In the genomic region with DNA sequence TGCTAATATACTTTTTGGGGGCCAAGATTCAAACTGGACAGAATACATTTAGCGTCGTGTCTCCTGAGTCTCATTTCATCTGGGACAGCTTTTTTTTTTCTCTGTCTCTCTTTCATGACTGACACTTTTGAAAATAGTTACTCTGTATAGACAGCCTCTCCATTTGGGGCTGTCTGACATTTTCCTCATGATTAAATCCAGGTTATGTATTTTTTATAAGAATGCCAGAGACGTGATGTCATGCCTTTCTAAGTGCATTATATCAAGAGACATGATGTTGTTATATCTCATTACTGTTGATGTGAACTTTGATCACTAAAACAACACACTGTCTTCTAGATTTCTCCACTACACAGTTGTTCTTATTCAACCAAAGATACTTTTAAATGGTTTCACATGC, we compare ENCODE assay signal across 21 cellular contexts.
DNase-seq lines count a peak whose midpoint lies in the region; ATAC-seq and TF ChIP-seq lines count a peak whose summit lies in the region.
"Had no signal": no experiment of that assay in that cellular context is flagged by ENCODE, and none has a peak within 500 bp of the region (broad histone marks: within the 10 kb centered on the region; RNA-seq: fewer than 3 reads in every experiment).

No MANE protein-coding gene starts in this region.

- H3K36me3 ChIP-seq in BLaER1: no peaks in the 10 kb centered on the region

- H3K27me3 Mint-ChIP-seq in T-helper 17 cell: no peaks in the 10 kb centered on the region

- DNase-seq in iris pigment epithelial cell (ENCODE audit: low read depth) (peak; percentile 21), retina (peak; percentile 22), NCI-H510A (lab: John Stamatoyannopoulos, UW) (no peak), T-helper 17 cell (no peak), NOMO-1 (lab: John Stamatoyannopoulos, UW; ENCODE audit: unreplicated experiment in 2 of 2) (no peak)
- no peak for DNase-seq in stimulated activated naive CD4-positive, alpha-beta T cell (lab: John Stamatoyannopoulos, UW)
- DNase-seq: DMS79 treated with DMSO at 0.1 percent for 48 hours; GM23248; H9; HFFc6; KG1; NCI-H1092; NCI-H1436; NCI-H187 treated with DMSO at 0.1 percent for 48 hours; NCI-H2107; NCI-H510A treated with DMSO at 0.1 percent for 48 hours; NCI-H774; NK-92 treated with Interleukin-12 subunit alpha and Interleukin-12 subunit beta, amount 100 ng/mL, for 24 hours had no signal

- H3K4me1 ChIP-seq in BLaER1: peaks cover 71% of the 10 kb centered on the region

- no peak overlapping the region for H3K4me3 Mint-ChIP-seq in T-helper 17 cell
- H3K4me3 Mint-ChIP-seq: H9, HFFc6 had no signal

- H3K9me3 ChIP-seq in BLaER1 (peaks cover 12% of the 10 kb centered on the region), T-helper 17 cell (ENCODE audit: control insufficient read depth, low read length, poor library complexity, severe bottlenecking) (no peaks in the 10 kb centered on the region)

- H3K27ac ChIP-seq in BLaER1: 0 out of 2 replicates have a peak overlapping the region, but pooled peaks have one; percentile 50
- H3K27ac ChIP-seq: GM23248 had no signal

- H4K20me1 ChIP-seq in BLaER1: no peaks in the 10 kb centered on the region

- H3K4me1 Mint-ChIP-seq in T-helper 17 cell: no peaks in the 10 kb centered on the region

- ATAC-seq in SK-N-SH treated with all-trans-retinoic acid at 6 μM for 48 hours (no peak), T-helper 17 cell (no peak)
- ATAC-seq: Panc1 had no signal

- no peaks in the 10 kb centered on the region for H3K36me3 Mint-ChIP-seq in T-helper 17 cell (ENCODE audit: low read depth)

- no peaks in the 10 kb centered on the region for H3K27me3 ChIP-seq in BLaER1

- no peak overlapping the region for H3K27ac Mint-ChIP-seq in T-helper 17 cell
- H3K27ac Mint-ChIP-seq: H9, HFFc6 had no signal

- no peak overlapping the region for H3K4me3 ChIP-seq in BLaER1
- H3K4me3 ChIP-seq: GM23248 had no signal

- peak overlapping the region; percentile 69; the same call in 1 of the 2 replicates for H3K4me2 ChIP-seq in BLaER1

- no peak overlapping the region for H3K9ac ChIP-seq in BLaER1
- H3K9ac ChIP-seq: GM23248 had no signal

TF ChIP-seq in SK-N-SH treated with all-trans-retinoic acid at 6 μM for 48 hours, 23 proteins besides CTCF, POLR2A, EP300 and RAD21:
- no peak for TF ChIP-seq RARB (CRISPR knock-in tag; IDR thresholded peaks at IDR 0.05)
- no peak for TF ChIP-seq PPARA (CRISPR knock-in tag; IDR thresholded peaks at IDR 0.05; ENCODE audit: borderline replicate concordance)
- no peak for TF ChIP-seq ZNF70 (CRISPR knock-in tag; IDR thresholded peaks at IDR 0.05)
- no peak for TF ChIP-seq TOX (CRISPR knock-in tag; IDR thresholded peaks at IDR 0.05; ENCODE audit: borderline replicate concordance)
- TF ChIP-seq ZFP30 (CRISPR knock-in tag; IDR thresholded peaks at IDR 0.05): no peak
- peak; percentile 85 for TF ChIP-seq ISL1 (CRISPR knock-in tag; IDR thresholded peaks at IDR 0.05)
- no peak for TF ChIP-seq GLIS3 (CRISPR knock-in tag; IDR thresholded peaks at IDR 0.05)
- TF ChIP-seq, protein P1, sequence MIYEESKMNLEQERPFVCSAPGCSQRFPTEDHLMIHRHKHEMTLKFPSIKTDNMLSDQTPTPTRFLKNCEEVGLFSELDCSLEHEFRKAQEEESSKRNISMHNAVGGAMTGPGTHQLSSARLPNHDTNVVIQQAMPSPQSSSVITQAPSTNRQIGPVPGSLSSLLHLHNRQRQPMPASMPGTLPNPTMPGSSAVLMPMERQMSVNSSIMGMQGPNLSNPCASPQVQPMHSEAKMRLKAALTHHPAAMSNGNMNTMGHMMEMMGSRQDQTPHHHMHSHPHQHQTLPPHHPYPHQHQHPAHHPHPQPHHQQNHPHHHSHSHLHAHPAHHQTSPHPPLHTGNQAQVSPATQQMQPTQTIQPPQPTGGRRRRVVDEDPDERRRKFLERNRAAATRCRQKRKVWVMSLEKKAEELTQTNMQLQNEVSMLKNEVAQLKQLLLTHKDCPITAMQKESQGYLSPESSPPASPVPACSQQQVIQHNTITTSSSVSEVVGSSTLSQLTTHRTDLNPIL (CRISPR knock-in tag; IDR thresholded peaks at IDR 0.05; ENCODE audit: low read depth): peak; percentile 96
- peak; percentile 37; the same call in 1 of the 2 replicates for TF ChIP-seq SNAI2 (CRISPR knock-in tag; IDR thresholded peaks at IDR 0.05)

Comparison
In these comparisons a context has a peak if more than half of its experiments do, and no peak if none do; other contexts are left out.
1. DNase-seq: peak in iris pigment epithelial cell (single experiment) and retina (single experiment); none in NCI-H510A (single experiment), T-helper 17 cell (0 of 3), NOMO-1 (0 of 2) and stimulated activated naive CD4-positive, alpha-beta T cell (0 of 6).